Comparison of ENCODE assay signal across 24 cellular contexts in genomic region chr10:24393206-24393605, GRCh38.
A peak's percentile ranks its signal among the peaks of the same experiment; 100 is the strongest.
DNase-seq lines count a peak whose midpoint lies in the region; FAIRE-seq and TF ChIP-seq lines count a peak whose summit lies in the region.
"Had no signal": no experiment of that assay in that cellular context is flagged by ENCODE, and none has a peak within 500 bp of the region (broad histone marks: within the 10 kb centered on the region; RNA-seq: fewer than 3 reads in every experiment).

No MANE protein-coding gene starts in this region.

- H3K23ac ChIP-seq in H1 (ENCODE audit: insufficient read length) (no peak overlapping the region), mesenchymal stem cell (ENCODE audit: low read length in 2 of 2) (no peak overlapping the region)

- intact Hi-C loops in testis (cut with DNase I; ENCODE audit: low total_unique reads): no loop called here

- H4K8ac ChIP-seq in H1 (ENCODE audit: extremely low read depth, insufficient read depth, low read length) (no peak overlapping the region), mesenchymal stem cell (ENCODE audit: low read length) (no peak overlapping the region)

- no peak overlapping the region for H3K56ac ChIP-seq in H1 (replicated peaks; ENCODE audit: insufficient read length, low read depth, low read length)

- CTCF ChIA-PET in H1 (lab: Charles Lee; ENCODE audit: partially characterized antibody): interaction anchor here (1.1 to 2.0 kb wide), 5 partner anchors 8 to 45 kb away, joined by 3 to 4 read pairs (median 4); no protein-coding TSS in a partner anchor

- H3K18ac ChIP-seq in H1 (ENCODE audit: extremely low read depth, low read length) (no peak overlapping the region), mesenchymal stem cell (ENCODE audit: low read depth in 1 of 2, low read length in 2 of 2) (no peak overlapping the region)

- TF ChIP-seq RAD21 in H1 (IDR thresholded peaks at IDR 0.05 in 1 of 2, conservative IDR thresholded peaks at IDR 0.05 in 1 of 2; ENCODE audit: low read depth in 2 of 2, low read length in 2 of 2): no peak

- H3K79me2 ChIP-seq in H1 (ENCODE audit: control insufficient read depth in 1 of 2, insufficient read depth in 2 of 2, low read length in 2 of 2): no peaks in the 10 kb centered on the region

- H2BK15ac ChIP-seq in H1 (ENCODE audit: low read length): no peak overlapping the region
- no peak overlapping the region for H2BK15ac ChIP-seq in mesenchymal stem cell (ENCODE audit: low read depth, poor library complexity, severe bottlenecking)

- no peak for FAIRE-seq in H1 (lab: Jason Lieb, UNC)
- FAIRE-seq: GM18507, GM19239, RCC 7860 had no signal

- H2BK120ac ChIP-seq in H1 (replicated peaks; ENCODE audit: low read depth, low read length): no peak overlapping the region
- H2BK120ac ChIP-seq in mesenchymal stem cell (ENCODE audit: low read depth, low read length): no peak overlapping the region

- no peak overlapping the region for H2AK5ac ChIP-seq in H1 (ENCODE audit: low read depth, low read length)
- H2AK5ac ChIP-seq in mesenchymal stem cell (ENCODE audit: low read length, severe bottlenecking): no peak overlapping the region

- H3K14ac ChIP-seq in H1 (ENCODE audit: insufficient read length): peak overlapping the region; percentile 48
- H3K14ac ChIP-seq in mesenchymal stem cell (ENCODE audit: low read length in 2 of 2): no peak overlapping the region

- TF ChIP-seq EP300 in H1 (IDR thresholded peaks at IDR 0.05; ENCODE audit: borderline replicate concordance in 1 of 2, low read depth in 2 of 2, low read length in 2 of 2): no peak

- H2BK20ac ChIP-seq in H1 (ENCODE audit: low read length): no peak overlapping the region

- H3K9ac ChIP-seq in SK-N-MC (ENCODE audit: insufficient read length) (peak overlapping the region; percentile 64), H1 (replicated peaks in 1 of 4; ENCODE audit: extremely low read depth in 1 of 4, low read depth in 3 of 4, low read length in 3 of 4) (no peak overlapping the region), mesenchymal stem cell (ENCODE audit: low read length) (no peak overlapping the region)
- H3K9ac ChIP-seq: BLaER1 treated with 17β-estradiol and CSF1 and Interleukin-3, amounts not matched to agents 10 nM and 100 nM had no signal

- H3K36me3 ChIP-seq in SK-N-MC (ENCODE audit: insufficient read depth, low read length) (no peaks in the 10 kb centered on the region), H1 (ENCODE audit: control insufficient read depth in 2 of 4, insufficient read depth in 4 of 4, low read length in 3 of 4) (no peaks in the 10 kb centered on the region), mesenchymal stem cell (ENCODE audit: control insufficient read depth in 1 of 2, insufficient read depth in 2 of 2, low read depth in 1 of 2, low read length in 2 of 2) (no peaks in the 10 kb centered on the region), testis (ENCODE audit: low read depth, missing control alignments) (no peaks in the 10 kb centered on the region)
- H3K36me3 ChIP-seq: BLaER1 treated with 17β-estradiol and CSF1 and Interleukin-3, amounts not matched to agents 10 nM and 100 nM; SJSA1 had no signal

- H3K79me1 ChIP-seq in H1 (ENCODE audit: low read depth, low read length) (no peaks in the 10 kb centered on the region), mesenchymal stem cell (replicated peaks; ENCODE audit: low read length, poor library complexity, severe bottlenecking) (no peaks in the 10 kb centered on the region)

- H3K4me1 ChIP-seq in H1 (replicated peaks in 1 of 4; ENCODE audit: control insufficient read depth in 3 of 4, insufficient read depth in 4 of 4, low read length in 3 of 4) (no peaks in the 10 kb centered on the region), mesenchymal stem cell (ENCODE audit: control insufficient read depth, insufficient read depth, low read depth, low read length) (no peaks in the 10 kb centered on the region), testis (no peaks in the 10 kb centered on the region)
- H3K4me1 ChIP-seq: BLaER1 treated with 17β-estradiol and CSF1 and Interleukin-3, amounts not matched to agents 10 nM and 100 nM; SJSA1 had no signal

- H3K27me3 ChIP-seq in H1 (replicated peaks in 1 of 4; ENCODE audit: control insufficient read depth in 3 of 4, extremely low read depth in 1 of 4, insufficient read depth in 3 of 4, low read length in 3 of 4): no peaks in the 10 kb centered on the region
- peaks cover 0 to 8% of the 10 kb centered on the region in 2 experiments for H3K27me3 ChIP-seq in mesenchymal stem cell (ENCODE audit: control insufficient read depth in 1 of 2, insufficient read depth in 1 of 2, low read length in 2 of 2)
- no peaks in the 10 kb centered on the region for H3K27me3 ChIP-seq in testis
- H3K27me3 ChIP-seq: BLaER1 treated with 17β-estradiol and CSF1 and Interleukin-3, amounts not matched to agents 10 nM and 100 nM; SJSA1 had no signal

- H3K4ac ChIP-seq in H1 (replicated peaks; ENCODE audit: insufficient read length, low read depth, low read length) (no peak overlapping the region), mesenchymal stem cell (ENCODE audit: low read depth in 1 of 2, low read length in 2 of 2) (no peak overlapping the region)

- H3K4me3 ChIP-seq in SK-N-MC: peak overlapping the region; percentile 36
- H3K4me3 ChIP-seq in H1 (ENCODE audit: extremely low read depth in 1 of 4, insufficient read depth in 2 of 4, low read depth in 3 of 4, low read length in 4 of 4): no peak overlapping the region
- no peak overlapping the region for H3K4me3 ChIP-seq in mesenchymal stem cell (ENCODE audit: insufficient read depth in 1 of 2, low read depth in 1 of 2, low read length in 2 of 2)
- H3K4me3 ChIP-seq in testis: no peak overlapping the region
- H3K4me3 ChIP-seq: BLaER1 treated with 17β-estradiol and CSF1 and Interleukin-3, amounts not matched to agents 10 nM and 100 nM; SJSA1 had no signal

- H2AFZ ChIP-seq in H1 (ENCODE audit: low read length) (no peak overlapping the region), mesenchymal stem cell (ENCODE audit: low read depth, low read length) (no peak overlapping the region)

- no peaks in the 10 kb centered on the region for H3K9me3 ChIP-seq in SK-N-MC (ENCODE audit: low read depth, low read length)
- H3K9me3 ChIP-seq in H1 (ENCODE audit: insufficient read depth in 2 of 2, low read depth in 1 of 2, low read length in 1 of 2): no peaks in the 10 kb centered on the region
- H3K9me3 ChIP-seq in mesenchymal stem cell (ENCODE audit: control insufficient read depth, low read length): no peaks in the 10 kb centered on the region
- H3K9me3 ChIP-seq in testis: no peaks in the 10 kb centered on the region
- H3K9me3 ChIP-seq: BLaER1 treated with 17β-estradiol and CSF1 and Interleukin-3, amounts not matched to agents 10 nM and 100 nM; SJSA1 had no signal

- peak overlapping the region; percentile 100 for H3K27ac ChIP-seq in SK-N-MC
- H3K27ac ChIP-seq in H1 (ENCODE audit: low read depth, low read length): no peak overlapping the region
- H3K27ac ChIP-seq in mesenchymal stem cell (ENCODE audit: low read length, poor library complexity, severe bottlenecking): no peak overlapping the region
- H3K27ac ChIP-seq in testis: peak overlapping the region; percentile 58 to 63
- H3K27ac ChIP-seq: BLaER1 treated with 17β-estradiol and CSF1 and Interleukin-3, amounts not matched to agents 10 nM and 100 nM; SJSA1 had no signal

- TF ChIP-seq POLR2A in H1 (IDR thresholded peaks at IDR 0.05; ENCODE audit: control extremely low read depth in 1 of 2, low read depth in 2 of 2, low read length in 2 of 2) (no peak), testis (IDR thresholded peaks at IDR 0.05) (no peak)

- H3K4me2 ChIP-seq in H1 (ENCODE audit: insufficient read depth in 1 of 2, low read depth in 2 of 2, low read length in 2 of 2): no peak overlapping the region
- H3K4me2 ChIP-seq in mesenchymal stem cell (ENCODE audit: low read length, poor library complexity, severe bottlenecking): no peak overlapping the region
- H3K4me2 ChIP-seq: BLaER1 treated with 17β-estradiol and CSF1 and Interleukin-3, amounts not matched to agents 10 nM and 100 nM had no signal

- POLR2A ChIA-PET in H1 (lab: Charles Lee; ENCODE audit: partially characterized antibody): interaction anchor here (0.6 kb wide), 1 partner anchor 178 kb away, joined by 4 read pairs; no protein-coding TSS in a partner anchor

- no peaks in the 10 kb centered on the region for H4K20me1 ChIP-seq in H1 (replicated peaks in 1 of 2; ENCODE audit: control insufficient read depth in 1 of 2, insufficient read depth in 2 of 2, low read length in 2 of 2)
- H4K20me1 ChIP-seq: BLaER1 treated with 17β-estradiol and CSF1 and Interleukin-3, amounts not matched to agents 10 nM and 100 nM had no signal

- DNase-seq in SK-N-MC (ENCODE audit: low read depth, low spot score) (peak; percentile 57), H1 (ENCODE audit: low read depth in 1 of 2, low spot score in 2 of 2) (no peak), mesenchymal stem cell (peak; percentile 71), testis (no peak), UCSD-AML1 (lab: John Stamatoyannopoulos, UW; ENCODE audit: unreplicated experiment) (no peak), NCI-H2227 treated with DMSO at 0.1 percent for 48 hours (lab: John Stamatoyannopoulos, UW) (no peak), T-helper 1 cell (no peak)
- DNase-seq in stimulated activated naive CD4-positive, alpha-beta T cell (lab: John Stamatoyannopoulos, UW): no peak
- DNase-seq: Calu3; CD8-positive, alpha-beta T cell; GDM1; Karpas-422; MV-4-11; NCI-H1417; NCI-H1694 treated with DMSO at 0.1 percent for 48 hours; NCI-H2081 treated with DMSO at 0.1 percent for 48 hours; NCI-H446 treated with DMSO at 0.1 percent for 48 hours; NCI-H526 treated with DMSO at 0.1 percent for 48 hours; OCI-M1 had no signal

- no peak overlapping the region for H2BK5ac ChIP-seq in H1 (ENCODE audit: low read depth, low read length)
- no peak overlapping the region for H2BK5ac ChIP-seq in mesenchymal stem cell (ENCODE audit: low read depth, low read length, poor library complexity, severe bottlenecking)

- WGBS in H1 (ENCODE audit: extremely low coverage in 1 of 2, insufficient coverage in 1 of 2, insufficient read length in 1 of 2, insufficient replicate concordance in 2 of 2, low coverage in 1 of 2, low lambda C conversion rate in 2 of 2, missing lambda C conversion rate in 1 of 2), 2 experiments: 92% methylated on average over 5 of the region's 5 CpGs; no CpG with 5 or more reads in 1 of the 2 experiments
- WGBS in mesenchymal stem cell: 41% methylated on average over 5 of the region's 5 CpGs
- WGBS in testis, 2 donors: 78 to 80% methylated on average over 5 of the region's 5 CpGs

- H2BK12ac ChIP-seq in H1 (ENCODE audit: low read depth, low read length) (no peak overlapping the region), mesenchymal stem cell (ENCODE audit: low read length in 2 of 2) (no peak overlapping the region)

- H4K91ac ChIP-seq in H1 (replicated peaks; ENCODE audit: insufficient read length, low read length) (no peak overlapping the region), mesenchymal stem cell (ENCODE audit: low read length) (no peak overlapping the region)

- TF ChIP-seq CTCF in H1 (IDR thresholded peaks at IDR 0.05; ENCODE audit: control extremely low read depth in 1 of 3, insufficient read depth in 1 of 3, low read depth in 1 of 3, low read length in 3 of 3): no peak
- TF ChIP-seq CTCF in testis (IDR thresholded peaks at IDR 0.05): no peak

- H4K5ac ChIP-seq in H1 (ENCODE audit: insufficient read length, low read depth, low read length): no peak overlapping the region

- H3K23me2 ChIP-seq in H1 (ENCODE audit: low read depth, low read length): no peaks in the 10 kb centered on the region

TF ChIP-seq in H1, 55 proteins besides CTCF, POLR2A, EP300 and RAD21 (continues in another document):
- no peak for TF ChIP-seq CBX5 (IDR thresholded peaks at IDR 0.05; ENCODE audit: low read depth, low read length)

Comparison
In these comparisons a context has a peak if more than half of its experiments do, and no peak if none do; other contexts are left out.
1. DNase-seq: peak in SK-N-MC (single experiment) and mesenchymal stem cell (single experiment); none in H1 (0 of 2), testis (single experiment), UCSD-AML1 (single experiment), NCI-H2227 treated with DMSO at 0.1 percent for 48 hours (single experiment), T-helper 1 cell (0 of 5) and stimulated activated naive CD4-positive, alpha-beta T cell (0 of 6).
2. H3K27ac ChIP-seq: peak in SK-N-MC (single experiment) and testis (2 of 2); none in H1 (single experiment) and mesenchymal stem cell (single experiment).